In the genomic region with DNA sequence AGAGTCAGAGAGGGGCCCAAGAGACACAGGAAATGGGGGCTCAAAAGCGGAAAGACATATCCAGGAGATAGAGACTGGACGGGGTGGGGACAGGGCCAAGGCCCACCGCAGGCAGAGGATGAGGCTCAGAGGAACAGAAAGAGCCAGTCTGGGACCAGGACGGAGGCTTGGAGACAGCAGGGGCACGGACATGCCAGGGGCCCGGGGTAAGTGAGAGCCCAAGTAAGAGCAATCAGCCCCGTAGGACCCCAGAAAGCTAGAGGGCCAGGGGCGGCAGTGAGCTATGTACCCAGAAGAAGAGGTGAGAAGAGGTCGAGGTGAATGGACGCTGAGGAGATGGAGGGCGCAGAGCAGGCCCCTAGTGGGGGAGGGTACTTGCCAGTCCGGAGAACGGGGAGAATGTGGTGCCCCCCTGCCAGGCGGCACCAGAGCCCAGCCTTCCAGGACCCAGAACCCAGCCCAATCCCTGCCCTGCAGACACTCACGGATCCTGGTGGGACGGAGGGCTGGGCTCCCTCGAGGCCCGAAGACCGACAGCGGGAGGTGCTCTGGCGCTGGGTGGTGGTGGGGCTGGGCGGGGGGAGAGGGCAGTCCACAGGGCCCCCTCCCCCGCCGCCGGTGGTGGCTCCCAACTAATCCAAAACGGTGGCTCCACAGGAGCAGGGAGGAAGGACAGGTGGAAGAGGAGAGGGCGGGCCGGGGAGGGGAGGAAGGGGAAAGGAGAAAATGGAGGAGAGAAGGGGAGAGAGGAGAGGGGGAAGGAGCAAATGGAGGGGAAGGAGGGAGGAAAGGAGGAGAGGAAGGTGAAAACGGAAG, we compare ENCODE assay signal across 11 cellular contexts. TPM values are rescaled to one million over a fixed set of nuclear protein-coding genes. Genes with fewer than 3 reads are reported as not detected.
DNase-seq lines count a peak whose midpoint lies in the region; ATAC-seq lines count a peak whose summit lies in the region.
"Had no signal": no experiment of that assay in that cellular context is flagged by ENCODE, and none has a peak within 500 bp of the region (broad histone marks: within the 10 kb centered on the region; RNA-seq: fewer than 3 reads in every experiment).

No MANE protein-coding gene starts in this region.

- peaks cover 4% of the 10 kb centered on the region for H3K36me3 ChIP-seq in H7 (replicated peaks; ENCODE audit: control insufficient read depth, insufficient read depth, low read length)

- H3K4me3 ChIP-seq in H7 (ENCODE audit: insufficient read depth, low read depth, low read length), result peak overlapping the region; percentile 78
- peak overlapping the region; percentile 53 for H3K4me3 ChIP-seq in iPS-11a (ENCODE audit: low read depth, low read length)

- ATAC-seq in HG02610 (IDR thresholded peaks at IDR 0.05; ENCODE audit: unreplicated experiment), result no peak

- DNase-seq in H7 (peak; percentile 84), UCSD-AML1 (lab: John Stamatoyannopoulos, UW; ENCODE audit: unreplicated experiment) (peak; percentile 46), retina (peak; percentile 47), midbrain (lab: John Stamatoyannopoulos, UW) (no peak), superior temporal gyrus (ENCODE audit: extremely low spot score) (no peak), NCI-H1105 treated with DMSO at 0.1 percent for 48 hours (lab: John Stamatoyannopoulos, UW) (no peak)
- DNase-seq: activated CD4-positive, alpha-beta T cell treated with anti-CD3 and anti-CD28 coated beads for 1 hour; effector CD8-positive, alpha-beta T cell; stimulated activated CD4-positive, alpha-beta T cell treated with anti-CD3 and anti-CD28 coated beads, Interleukin-4, amount 100 ng/mL, for 24 hours had no signal

- H3K27me3 ChIP-seq in H7 (ENCODE audit: control insufficient read depth, insufficient read depth, low read length), result no peaks in the 10 kb centered on the region

RNA-seq across cellular contexts. Expression of gene GRIK5, which starts 1.0 kb away (rescaled TPM):
- total RNA-seq in H7 (2014; rRNA removed; shearing (Covaris generic)), result 15.7 and 16.4 TPM in 2 replicates

RNA-seq across cellular contexts. Expression of gene ZNF574, which starts 7.0 kb away (rescaled TPM):
- 44.0 and 45.4 TPM in 2 replicates for total RNA-seq in H7 (2014; rRNA removed; shearing (Covaris generic))

Comparison
In these comparisons a context has a peak if more than half of its experiments do, and no peak if none do; other contexts are left out.
1. DNase-seq: peak in H7 (single experiment), UCSD-AML1 (single experiment) and retina (single experiment); none in midbrain (single experiment), superior temporal gyrus (single experiment) and NCI-H1105 treated with DMSO at 0.1 percent for 48 hours (single experiment).